25 cellular contexts compared by ENCODE assay signal in genomic region chr9:37468620-37469019, GRCh38. TPM values are rescaled to one million over a fixed set of nuclear protein-coding genes. Genes with fewer than 3 reads are reported as not detected.
DNase-seq lines count a peak whose midpoint lies in the region; ATAC-seq and TF ChIP-seq lines count a peak whose summit lies in the region.
"Had no signal": no experiment of that assay in that cellular context is flagged by ENCODE, and none has a peak within 500 bp of the region (broad histone marks: within the 10 kb centered on the region; RNA-seq: fewer than 3 reads in every experiment).

No MANE protein-coding gene starts in this region.

- no peak overlapping the region for H2BK15ac ChIP-seq in H9 (ENCODE audit: low read depth, low read length)

- peak overlapping the region in 1 of 2 experiments; percentile 53; a peak in 1 of 5 replicates for H3K4me3 Mint-ChIP-seq in H9
- no peak overlapping the region for H3K4me3 Mint-ChIP-seq in glutamatergic neuron (ENCODE audit: unreplicated experiment)
- H3K4me3 Mint-ChIP-seq: B cell; CD8-positive, alpha-beta T cell had no signal

- intact Hi-C loops in esophagus squamous epithelium (cut with DNase I) = no loop called here

- no peak overlapping the region for H3K18ac ChIP-seq in H9 (ENCODE audit: insufficient read length, low read depth, low read length)

- no CpG with 5 or more reads among the region's 6 CpGs for WGBS in H9 (ENCODE audit: extremely low coverage, insufficient read length, low lambda C conversion rate)
- 70 to 76% methylated on average over 5 of the region's 6 CpGs for WGBS in esophagus squamous epithelium, 2 donors

- H2BK12ac ChIP-seq in H9 (ENCODE audit: insufficient read length, low read depth, low read length) = no peak overlapping the region

- no peak overlapping the region for H3K23ac ChIP-seq in H9 (ENCODE audit: insufficient read length, low read depth, low read length)

- no peak overlapping the region for H4K91ac ChIP-seq in H9 (ENCODE audit: insufficient read length, low read depth, low read length)

- H3K9me3 ChIP-seq in H9 (ENCODE audit: control insufficient read depth, low read depth, low read length) (no peaks in the 10 kb centered on the region), esophagus squamous epithelium (no peaks in the 10 kb centered on the region), osteoblast (ENCODE audit: low read depth, low read length) (no peaks in the 10 kb centered on the region)
- H3K9me3 ChIP-seq: SK-N-SH had no signal

- no peak overlapping the region for H2BK20ac ChIP-seq in H9 (ENCODE audit: low read depth, low read length, poor library complexity, severe bottlenecking)

- ATAC-seq in HG02571 (IDR thresholded peaks at IDR 0.05; ENCODE audit: unreplicated experiment) = no peak
- ATAC-seq: CD8-positive, alpha-beta T cell had no signal

- no peak overlapping the region for H3K4me3 ChIP-seq in esophagus squamous epithelium
- H3K4me3 ChIP-seq in osteoblast (ENCODE audit: insufficient read depth, low read length) = no peak overlapping the region

- H2BK120ac ChIP-seq in H9 (ENCODE audit: low read depth, low read length, poor library complexity, severe bottlenecking) = no peak overlapping the region

- no peak overlapping the region for H3K56ac ChIP-seq in H9 (ENCODE audit: insufficient read length, low read depth, low read length)

- H4K5ac ChIP-seq in H9 (ENCODE audit: insufficient read length, low read depth, low read length) = no peak overlapping the region

- no peaks in the 10 kb centered on the region for H3K27me3 Mint-ChIP-seq in H9 (ENCODE audit: low read depth)
- peaks cover 7% of the 10 kb centered on the region for H3K27me3 Mint-ChIP-seq in glutamatergic neuron (ENCODE audit: unreplicated experiment)
- H3K27me3 Mint-ChIP-seq: B cell had no signal

- no peak overlapping the region for H3K9ac ChIP-seq in H9 (ENCODE audit: extremely low read depth, insufficient read length, low read length)
- H3K9ac ChIP-seq: KMS-11, SK-N-SH had no signal

- H3K79me2 ChIP-seq in H9 (ENCODE audit: insufficient read depth, low read length) = peaks cover 5% of the 10 kb centered on the region; the same call in 1 of the 2 replicates
- peaks cover 12% of the 10 kb centered on the region for H3K79me2 ChIP-seq in osteoblast (ENCODE audit: insufficient read depth, low read length)

- H3K4ac ChIP-seq in H9 (ENCODE audit: low read depth, low read length) = no peak overlapping the region

- H2AK5ac ChIP-seq in H9 (ENCODE audit: insufficient read length, low read length) = no peak overlapping the region

- H4K8ac ChIP-seq in H9 (replicated peaks; ENCODE audit: insufficient read length, low read depth, low read length) = no peak overlapping the region

- DNase-seq in H9 = peak; percentile 68
- DNase-seq in RKO (ENCODE audit: low spot score) = peak; percentile 30
- no peak for DNase-seq in esophagus squamous epithelium (lab: John Stamatoyannopoulos, UW)
- peak; percentile 31 for DNase-seq in osteoblast (ENCODE audit: insufficient read length, low spot score, missing footprints)
- DNase-seq in NCI-H446 (lab: John Stamatoyannopoulos, UW) = no peak
- DNase-seq in glutamatergic neuron = no peak
- DNase-seq in activated gamma-delta T cell treated with Interleukin-2 at 50 U/mL for 16 hours = no peak
- DNase-seq: CD8-positive, alpha-beta T cell; DMS 273 treated with DMSO at 0.1 percent for 48 hours; DMS79; EL; IMR-90; NCI-H1092 treated with DMSO at 0.1 percent for 48 hours; NCI-H1436; NCI-H187 treated with DMSO at 0.1 percent for 48 hours; NCI-H2107; NCI-H524 treated with DMSO at 0.1 percent for 48 hours; NCI-H774; PC-9; SK-N-SH; SW 1271 had no signal

- H3K4me2 ChIP-seq in H9 (ENCODE audit: insufficient read depth, insufficient read length, low read length) (no peak overlapping the region), osteoblast (ENCODE audit: insufficient read depth, low read length) (no peak overlapping the region)
- H3K4me2 ChIP-seq: KMS-11, SK-N-SH had no signal

- peaks cover 14% of the 10 kb centered on the region for H3K23me2 ChIP-seq in H9 (ENCODE audit: insufficient read length, low read depth, low read length, poor library complexity, severe bottlenecking)

- no peak overlapping the region for H3T11ph ChIP-seq in H9 (ENCODE audit: low read length)

- H4K20me1 ChIP-seq in H9 (ENCODE audit: control insufficient read depth, insufficient read depth, insufficient read length) (no peaks in the 10 kb centered on the region), osteoblast (ENCODE audit: insufficient read depth, low read length) (peaks cover 3% of the 10 kb centered on the region)

- H3K4me1 ChIP-seq in H9 (ENCODE audit: insufficient read depth, low read length) (peaks cover 2% of the 10 kb centered on the region), esophagus squamous epithelium (peaks cover 12 to 49% (median 16%) of the 10 kb centered on the region in 3 donors), osteoblast (ENCODE audit: insufficient read depth, low read length) (peaks cover 20% of the 10 kb centered on the region)

- no peak overlapping the region for H2BK5ac ChIP-seq in H9 (ENCODE audit: insufficient read length, low read length)

- H3K27me3 ChIP-seq in H9 (ENCODE audit: insufficient read depth, low read length) (no peaks in the 10 kb centered on the region), esophagus squamous epithelium (no peaks in the 10 kb centered on the region), osteoblast (ENCODE audit: insufficient read depth, low read length) (no peaks in the 10 kb centered on the region)

- H3K36me3 Mint-ChIP-seq in H9 (ENCODE audit: insufficient read depth in 1 of 3, low read depth in 3 of 3) (peaks cover 0 to 10% (median 5%) of the 10 kb centered on the region in 3 experiments; a peak in 4 of 7 replicates), glutamatergic neuron (ENCODE audit: unreplicated experiment) (no peaks in the 10 kb centered on the region)

- H3K79me1 ChIP-seq in H9 (ENCODE audit: insufficient read depth, low read depth, low read length, poor library complexity, severe bottlenecking) = peaks cover 4% of the 10 kb centered on the region

- H3K27ac Mint-ChIP-seq in H9 (no peak overlapping the region), glutamatergic neuron (ENCODE audit: unreplicated experiment) (no peak overlapping the region)
- H3K27ac Mint-ChIP-seq: B cell; CD8-positive, alpha-beta T cell had no signal

- peaks cover 25 to 29% of the 10 kb centered on the region in 2 experiments for H3K4me1 Mint-ChIP-seq in H9
- peaks cover 10% of the 10 kb centered on the region for H3K4me1 Mint-ChIP-seq in glutamatergic neuron (ENCODE audit: low read depth, unreplicated experiment)

- TF ChIP-seq CTCF in H9 (conservative IDR thresholded peaks at IDR 0.05) (no peak), esophagus squamous epithelium (IDR thresholded peaks at IDR 0.05) (no peak), osteoblast (IDR thresholded peaks at IDR 0.05; ENCODE audit: extremely low read depth, low read depth, low read length) (no peak), glutamatergic neuron (IDR thresholded peaks at IDR 0.05; ENCODE audit: partially characterized antibody, unreplicated experiment) (no peak)

- H2AFZ ChIP-seq in H9 (ENCODE audit: low read length) (no peak overlapping the region), osteoblast (ENCODE audit: low read length) (no peak overlapping the region)
- H2AFZ ChIP-seq: PC-9 had no signal

- H3K9me3 Mint-ChIP-seq in H9 = peaks cover 4 to 9% of the 10 kb centered on the region in 2 experiments
- peaks cover 11% of the 10 kb centered on the region for H3K9me3 Mint-ChIP-seq in glutamatergic neuron (ENCODE audit: unreplicated experiment)

- no peak for TF ChIP-seq POLR2A in esophagus squamous epithelium (IDR thresholded peaks at IDR 0.05)

- no peaks in the 10 kb centered on the region for H3K36me3 ChIP-seq in esophagus squamous epithelium
- H3K36me3 ChIP-seq in osteoblast (ENCODE audit: insufficient read depth, low read length) = no peaks in the 10 kb centered on the region

- no peak overlapping the region for H3K14ac ChIP-seq in H9 (ENCODE audit: insufficient read depth, low read length)

- no peak overlapping the region for H3K27ac ChIP-seq in H9 (ENCODE audit: insufficient read length, low read depth, low read length)
- H3K27ac ChIP-seq in esophagus squamous epithelium = peak overlapping the region in 3 of 4 donors; percentile 17 to 34 (median 29)
- no peak overlapping the region for H3K27ac ChIP-seq in osteoblast (ENCODE audit: low read depth, low read length)
- H3K27ac ChIP-seq: C4-2B, KMS-11 had no signal

RNA-seq across cellular contexts. Expression of gene ZBTB5, which starts 3.4 kb away (rescaled TPM):
- total RNA-seq in H9 (2021) (9.1 and 9.9 TPM in 2 replicates), esophagus squamous epithelium (10 to 100 TPM; 15.0 to 23.3 (median 20.5) TPM), osteoblast (10.9 and 11.6 TPM in 2 replicates), glutamatergic neuron (ENCODE audit: unreplicated experiment) (14.3 TPM)

RNA-seq across cellular contexts. Expression of gene POLR1E, which starts 17.1 kb away (rescaled TPM):
- total RNA-seq in H9 (2021) = 45.6 and 45.8 TPM in 2 replicates
- total RNA-seq in esophagus squamous epithelium = 10 to 100 TPM; 11.6 to 31.1 (median 15.2) TPM
- 25.3 and 33.3 TPM in 2 replicates for total RNA-seq in osteoblast
- 58.2 TPM for total RNA-seq in glutamatergic neuron (ENCODE audit: unreplicated experiment)

RNA-seq across cellular contexts. Expression of gene GRHPR, which starts 46.1 kb away (rescaled TPM):
- total RNA-seq in H9 (2021) = 97.2 and 97.9 TPM in 2 replicates
- 100 to 1,000 TPM in 2 of 4 donors, 10 to 100 TPM in 2; 74.5 to 117 (median 93.8) TPM for total RNA-seq in esophagus squamous epithelium
- 149 and 165 TPM in 2 replicates for total RNA-seq in osteoblast
- total RNA-seq in glutamatergic neuron (ENCODE audit: unreplicated experiment) = 78.1 TPM

Comparison
In these comparisons a context has a peak if more than half of its experiments do, and no peak if none do; other contexts are left out.
1. DNase-seq: peak in H9 (single experiment), RKO (single experiment) and osteoblast (single experiment); none in esophagus squamous epithelium (single experiment), NCI-H446 (0 of 2), glutamatergic neuron (single experiment) and activated gamma-delta T cell treated with Interleukin-2 at 50 U/mL for 16 hours (single experiment).
2. H3K27ac ChIP-seq: peak in esophagus squamous epithelium (3 of 4); none in H9 (single experiment) and osteoblast (single experiment).